9 cellular contexts compared by ENCODE assay signal in the genomic region with DNA sequence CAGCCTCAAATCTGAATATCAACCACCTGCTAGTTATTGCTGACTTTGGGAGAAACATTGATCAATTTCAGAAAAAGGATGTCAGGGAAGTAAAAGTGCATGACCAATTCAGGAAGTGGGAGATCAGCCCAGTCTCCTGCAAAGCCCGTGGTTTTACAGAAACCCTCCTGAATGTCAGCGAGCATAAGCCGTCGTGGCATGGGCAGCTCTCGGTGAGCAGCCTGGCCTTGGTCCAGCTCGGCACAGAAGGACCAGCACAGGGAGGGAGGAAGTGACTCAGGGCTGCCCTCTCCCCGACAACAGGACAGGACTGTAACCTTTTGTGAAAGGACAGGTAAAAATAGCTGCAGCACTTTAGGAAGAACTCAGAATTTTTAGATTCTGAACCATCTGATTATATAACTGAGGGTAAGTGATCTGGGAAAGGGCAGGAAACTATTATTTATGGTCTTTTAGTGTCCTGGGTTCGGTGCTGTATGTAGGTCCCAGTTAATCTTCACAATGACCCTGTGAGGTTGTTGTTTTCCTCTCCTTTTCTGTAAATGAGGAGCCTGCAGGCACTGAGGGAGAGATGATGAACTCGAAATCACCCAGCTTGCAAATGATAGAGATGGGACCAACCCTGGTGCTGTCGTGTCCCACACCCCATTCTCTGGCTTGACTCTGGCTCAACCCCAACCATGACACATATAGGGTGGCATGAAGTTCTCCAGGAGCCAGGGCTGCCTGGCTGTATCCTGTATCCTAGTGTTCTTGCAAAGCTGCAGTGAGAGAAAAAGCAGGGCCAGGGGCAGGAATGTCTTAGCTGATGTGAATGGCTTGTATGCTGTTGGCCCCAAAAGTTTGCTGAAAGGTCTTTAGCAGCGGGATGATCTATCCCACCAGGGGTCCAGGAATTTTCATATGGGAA.
DNase-seq lines count a peak whose midpoint lies in the region; ATAC-seq and TF ChIP-seq lines count a peak whose summit lies in the region.
"Had no signal": no experiment of that assay in that cellular context is flagged by ENCODE, and none has a peak within 500 bp of the region (broad histone marks: within the 10 kb centered on the region; RNA-seq: fewer than 3 reads in every experiment).

No MANE protein-coding gene starts in this region.

- ATAC-seq in RWPE2 (ENCODE audit: low read depth) (peak; percentile 83), HG03520 (IDR thresholded peaks at IDR 0.05; ENCODE audit: unreplicated experiment) (no peak)
- ATAC-seq: foreskin keratinocyte had no signal

- TF ChIP-seq CTCF in RWPE2 (IDR thresholded peaks at IDR 0.05; ENCODE audit: poor library complexity, severe bottlenecking), result no peak

- H3K36me3 ChIP-seq in RWPE2 (ENCODE audit: low read depth), result no peaks in the 10 kb centered on the region

- no peaks in the 10 kb centered on the region for H3K27me3 ChIP-seq in RWPE2 (ENCODE audit: insufficient read depth, poor library complexity, severe bottlenecking)
- H3K27me3 ChIP-seq: foreskin keratinocyte had no signal

- DNase-seq in HS-5 (ENCODE audit: low read depth) (peak; percentile 19), RWPE2 (ENCODE audit: low spot score) (no peak), glomerular visceral epithelial cell (ENCODE audit: extremely low spot score) (peak; percentile 79), stromal cell of bone marrow (ENCODE audit: low read depth) (peak; percentile 21), amniotic stem cell (lab: John Stamatoyannopoulos, UW) (no peak), OCI-M2 (lab: John Stamatoyannopoulos, UW; ENCODE audit: unreplicated experiment) (no peak)
- DNase-seq: foreskin keratinocyte had no signal

- H3K4me1 ChIP-seq in RWPE2 (ENCODE audit: insufficient read depth, poor library complexity, severe bottlenecking), result peaks cover 16% of the 10 kb centered on the region
- H3K4me1 ChIP-seq: foreskin keratinocyte had no signal

- H3K9me3 ChIP-seq in RWPE2 (ENCODE audit: severe bottlenecking), result no peaks in the 10 kb centered on the region

- peak overlapping the region; percentile 9 for H3K27ac ChIP-seq in RWPE2 (ENCODE audit: poor library complexity, severe bottlenecking)
- H3K27ac ChIP-seq: foreskin keratinocyte, KMS-11 had no signal

- no peak overlapping the region for H3K4me3 ChIP-seq in RWPE2 (ENCODE audit: severe bottlenecking)

Comparison
In these comparisons a context has a peak if more than half of its experiments do, and no peak if none do; other contexts are left out.
1. DNase-seq: peak in HS-5 (single experiment), glomerular visceral epithelial cell (single experiment) and stromal cell of bone marrow (single experiment); none in RWPE2 (single experiment), amniotic stem cell (single experiment) and OCI-M2 (single experiment).